8 cellular contexts compared by ENCODE assay signal in the genomic region with DNA sequence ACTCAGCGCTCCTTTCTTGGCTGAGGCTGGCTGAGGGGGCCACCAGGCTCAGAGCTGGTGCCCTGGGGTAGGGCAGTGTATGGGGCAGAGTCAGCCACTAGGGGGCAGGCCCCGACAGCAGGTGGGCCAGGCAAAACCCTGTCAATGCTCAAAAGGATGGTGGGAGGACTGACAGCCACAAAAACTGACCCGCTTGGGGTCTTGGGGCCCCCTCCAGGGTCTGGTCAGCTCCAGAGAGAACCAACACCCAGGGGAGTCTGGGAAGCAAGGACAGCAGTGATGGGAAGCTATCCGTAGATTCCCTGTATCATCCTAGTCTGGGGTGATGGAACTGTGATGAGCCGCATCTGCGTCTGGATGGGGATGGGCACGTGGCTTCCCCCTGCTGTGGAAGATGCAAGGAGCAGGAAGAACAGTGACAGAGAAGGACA.
DNase-seq lines count a peak whose midpoint lies in the region; ATAC-seq and TF ChIP-seq lines count a peak whose summit lies in the region.

No MANE protein-coding gene starts in this region.

- H4K20me1 ChIP-seq in H9 (ENCODE audit: control insufficient read depth, insufficient read depth, insufficient read length) = no peaks in the 10 kb centered on the region

- H3K27me3 ChIP-seq in H9 (ENCODE audit: insufficient read depth, low read length) = no peaks in the 10 kb centered on the region
- peaks cover 0 to 2% (median 0%) of the 10 kb centered on the region in 9 donors for H3K27me3 ChIP-seq in heart left ventricle
- H3K27me3 ChIP-seq in gastrocnemius medialis = no peaks in the 10 kb centered on the region

- in situ Hi-C loops in gastrocnemius medialis (cut with MboI; ENCODE audit: low sequenced_read_pairs in 4 of 4) = loop anchor here (10.0 to 25.0 kb wide), 3 partner anchors 593 to 618 kb away; no protein-coding TSS in a partner anchor

- no peak overlapping the region for H3K18ac ChIP-seq in H9 (ENCODE audit: insufficient read length, low read depth, low read length)

- no peak overlapping the region for H3K56ac ChIP-seq in H9 (ENCODE audit: insufficient read length, low read depth, low read length)

- H2AFZ ChIP-seq in H9 (ENCODE audit: low read length) = no peak overlapping the region

- H3K27ac ChIP-seq in H9 (ENCODE audit: insufficient read length, low read depth, low read length) = no peak overlapping the region
- peak overlapping the region in 5 of 12 donors; percentile 13 to 71 (median 57) for H3K27ac ChIP-seq in heart left ventricle
- H3K27ac ChIP-seq in gastrocnemius medialis = no peak overlapping the region

- TF ChIP-seq CTCF in H9 (conservative IDR thresholded peaks at IDR 0.05) (peak; percentile 99), heart left ventricle (IDR thresholded peaks at IDR 0.05) (peak; percentile 78 to 90 (median 83)), gastrocnemius medialis (IDR thresholded peaks at IDR 0.05 in 4 of 5, conservative IDR thresholded peaks at IDR 0.05 in 1 of 5) (peak; percentile 68 to 85 (median 76))

- H3K4me1 ChIP-seq in H9 (ENCODE audit: insufficient read depth, low read length) = peaks cover 2% of the 10 kb centered on the region; the same call in 1 of the 2 replicates
- peaks cover 0 to 29% (median 9%) of the 10 kb centered on the region in 12 donors for H3K4me1 ChIP-seq in heart left ventricle
- peaks cover 0 to 4% of the 10 kb centered on the region in 2 donors for H3K4me1 ChIP-seq in gastrocnemius medialis

- H3K23me2 ChIP-seq in H9 (ENCODE audit: insufficient read length, low read depth, low read length, poor library complexity, severe bottlenecking) = no peaks in the 10 kb centered on the region

- H3K23ac ChIP-seq in H9 (ENCODE audit: insufficient read length, low read depth, low read length) = no peak overlapping the region

- H2AK5ac ChIP-seq in H9 (ENCODE audit: insufficient read length, low read length) = no peak overlapping the region

- H3K4me2 ChIP-seq in H9 (ENCODE audit: insufficient read depth, insufficient read length, low read length) = no peak overlapping the region

- no peak overlapping the region for H2BK5ac ChIP-seq in H9 (ENCODE audit: insufficient read length, low read length)

- H3K36me3 ChIP-seq in heart left ventricle (no peaks in the 10 kb centered on the region), gastrocnemius medialis (no peaks in the 10 kb centered on the region)

- H4K5ac ChIP-seq in H9 (ENCODE audit: insufficient read length, low read depth, low read length) = no peak overlapping the region

- H2BK12ac ChIP-seq in H9 (ENCODE audit: insufficient read length, low read depth, low read length) = no peak overlapping the region

- no peak overlapping the region for H2BK15ac ChIP-seq in H9 (ENCODE audit: low read depth, low read length)

- no peak overlapping the region for H2BK120ac ChIP-seq in H9 (ENCODE audit: low read depth, low read length, poor library complexity, severe bottlenecking)

- H3K4me1 Mint-ChIP-seq in H9 = peaks cover 11 to 25% of the 10 kb centered on the region in 2 experiments
- H3K4me1 Mint-ChIP-seq in activated T-helper 2 cell treated with anti-CD3 and anti-CD28 coated beads, Interferon-gamma antibody, Interleukin-2, Interleukin-4, amounts not matched to agents 10 μg/mL and 5 μg/mL and 100 μg/mL, durations not matched to agents 14 hours and 24 hours and 36 hours (ENCODE audit: low read depth) = no peaks in the 10 kb centered on the region

- no peak for TF ChIP-seq POLR2A in heart left ventricle (IDR thresholded peaks at IDR 0.05)
- TF ChIP-seq POLR2A in gastrocnemius medialis (IDR thresholded peaks at IDR 0.05) = no peak

- no peak overlapping the region for H3K14ac ChIP-seq in H9 (ENCODE audit: insufficient read depth, low read length)

- H3K4me3 Mint-ChIP-seq in H9 = no peak overlapping the region
- H3K4me3 Mint-ChIP-seq in activated T-helper 2 cell treated with anti-CD3 and anti-CD28 coated beads, Interferon-gamma antibody, Interleukin-2, Interleukin-4, amounts not matched to agents 10 μg/mL and 5 μg/mL and 100 μg/mL, durations not matched to agents 14 hours and 24 hours and 36 hours (ENCODE audit: low read depth) = no peak overlapping the region

- H3K9me3 ChIP-seq in H9 (ENCODE audit: control insufficient read depth, low read depth, low read length) (no peaks in the 10 kb centered on the region), heart left ventricle (no peaks in the 10 kb centered on the region), gastrocnemius medialis (no peaks in the 10 kb centered on the region)

- H3K36me3 Mint-ChIP-seq in H9 (ENCODE audit: insufficient read depth in 1 of 3, low read depth in 3 of 3) = no peaks in the 10 kb centered on the region; a peak in 1 of 7 replicates
- H3K36me3 Mint-ChIP-seq in activated T-helper 2 cell treated with anti-CD3 and anti-CD28 coated beads, Interferon-gamma antibody, Interleukin-2, Interleukin-4, amounts not matched to agents 10 μg/mL and 5 μg/mL and 100 μg/mL, durations not matched to agents 14 hours and 24 hours and 36 hours (ENCODE audit: low read depth) = no peaks in the 10 kb centered on the region

- intact Hi-C loops in activated T-helper 2 cell treated with anti-CD3 and anti-CD28 coated beads, Interferon-gamma antibody, Interleukin-2, Interleukin-4, amounts not matched to agents 10 μg/mL and 5 μg/mL and 100 μg/mL, durations not matched to agents 14 hours and 24 hours and 36 hours (cut with micrococcal nuclease) = loop anchor here (10.0 kb wide), 1 partner anchor 606 kb away; no protein-coding TSS in a partner anchor
- intact Hi-C loops in heart left ventricle (cut with DNase I) = loop anchor here (1.0 to 10.0 kb wide), 18 partner anchors 154 to 1696 kb away; partner anchors contain the start of gene MAFB (in 2 of the 10)
- intact Hi-C loops in gastrocnemius medialis (cut with DNase I; ENCODE audit: low total_unique reads) = loop anchor here (2.0 to 10.0 kb wide), 2 partner anchors 154 to 1694 kb away; no protein-coding TSS in a partner anchor

- H3K79me2 ChIP-seq in H9 (ENCODE audit: insufficient read depth, low read length) = no peaks in the 10 kb centered on the region

- peak overlapping the region in 1 of 3 experiments; percentile 16; a peak in 2 of 7 replicates for H3K27ac Mint-ChIP-seq in H9
- no peak overlapping the region for H3K27ac Mint-ChIP-seq in activated T-helper 2 cell treated with anti-CD3 and anti-CD28 coated beads, Interferon-gamma antibody, Interleukin-2, Interleukin-4, amounts not matched to agents 10 μg/mL and 5 μg/mL and 100 μg/mL, durations not matched to agents 14 hours and 24 hours and 36 hours

- H4K8ac ChIP-seq in H9 (replicated peaks; ENCODE audit: insufficient read length, low read depth, low read length) = no peak overlapping the region

- no peaks in the 10 kb centered on the region; the same call in 1 of the 2 replicates for H3K27me3 Mint-ChIP-seq in H9 (ENCODE audit: low read depth)
- H3K27me3 Mint-ChIP-seq in activated T-helper 2 cell treated with anti-CD3 and anti-CD28 coated beads, Interferon-gamma antibody, Interleukin-2, Interleukin-4, amounts not matched to agents 10 μg/mL and 5 μg/mL and 100 μg/mL, durations not matched to agents 14 hours and 24 hours and 36 hours (ENCODE audit: low read depth) = no peaks in the 10 kb centered on the region

- DNase-seq in DMS53 (lab: John Stamatoyannopoulos, UW) (peak; percentile 58), DMS53 treated with DMSO at 0.1 percent for 48 hours (lab: John Stamatoyannopoulos, UW; ENCODE audit: unreplicated experiment) (no peak), H9 (peak; percentile 80), NCI-H2171 treated with DMSO at 0.1 percent for 48 hours (lab: John Stamatoyannopoulos, UW) (peak; percentile 26), heart left ventricle (peak; percentile 50 to 76 (median 53)), gastrocnemius medialis (peak in 1 of 2 donors; percentile 25)
- DNase-seq in activated T-helper 2 cell treated with anti-CD3 and anti-CD28 coated beads, Interferon-gamma antibody, Interleukin-2, Interleukin-4, amounts not matched to agents 10 μg/mL and 5 μg/mL and 100 μg/mL, durations not matched to agents 14 hours and 24 hours and 36 hours (ENCODE audit: low spot score) = peak; percentile 15

- H3K4ac ChIP-seq in H9 (ENCODE audit: low read depth, low read length) = no peak overlapping the region

- H3K9ac ChIP-seq in H9 (ENCODE audit: extremely low read depth, insufficient read length, low read length) = no peak overlapping the region

- H4K91ac ChIP-seq in H9 (ENCODE audit: insufficient read length, low read depth, low read length) = no peak overlapping the region

- no CpG with 5 or more reads among the region's 7 CpGs for WGBS in H9 (ENCODE audit: extremely low coverage, insufficient read length, low lambda C conversion rate)
- 25 to 38% (median 33%) methylated on average over 6 to 7 of the region's 7 CpGs for WGBS in heart left ventricle, 4 donors

- H3K4me3 ChIP-seq in heart left ventricle (no peak overlapping the region), gastrocnemius medialis (no peak overlapping the region)

- H2BK20ac ChIP-seq in H9 (ENCODE audit: low read depth, low read length, poor library complexity, severe bottlenecking) = no peak overlapping the region

- H3T11ph ChIP-seq in H9 (ENCODE audit: low read length) = no peak overlapping the region

- H3K9me3 Mint-ChIP-seq in H9 = no peaks in the 10 kb centered on the region; a peak in 1 of 5 replicates
- H3K9me3 Mint-ChIP-seq in activated T-helper 2 cell treated with anti-CD3 and anti-CD28 coated beads, Interferon-gamma antibody, Interleukin-2, Interleukin-4, amounts not matched to agents 10 μg/mL and 5 μg/mL and 100 μg/mL, durations not matched to agents 14 hours and 24 hours and 36 hours = no peaks in the 10 kb centered on the region

- no peaks in the 10 kb centered on the region for H3K79me1 ChIP-seq in H9 (ENCODE audit: insufficient read depth, low read depth, low read length, poor library complexity, severe bottlenecking)

- ATAC-seq in heart left ventricle (peak in 3 of 4 donors; percentile 82 to 85 (median 83)), gastrocnemius medialis (peak in 1 of 2 donors; percentile 29), HG03196 (IDR thresholded peaks at IDR 0.05; ENCODE audit: unreplicated experiment) (no peak)
